Comparison of ENCODE assay signal across 1 cellular context in the genomic region with DNA sequence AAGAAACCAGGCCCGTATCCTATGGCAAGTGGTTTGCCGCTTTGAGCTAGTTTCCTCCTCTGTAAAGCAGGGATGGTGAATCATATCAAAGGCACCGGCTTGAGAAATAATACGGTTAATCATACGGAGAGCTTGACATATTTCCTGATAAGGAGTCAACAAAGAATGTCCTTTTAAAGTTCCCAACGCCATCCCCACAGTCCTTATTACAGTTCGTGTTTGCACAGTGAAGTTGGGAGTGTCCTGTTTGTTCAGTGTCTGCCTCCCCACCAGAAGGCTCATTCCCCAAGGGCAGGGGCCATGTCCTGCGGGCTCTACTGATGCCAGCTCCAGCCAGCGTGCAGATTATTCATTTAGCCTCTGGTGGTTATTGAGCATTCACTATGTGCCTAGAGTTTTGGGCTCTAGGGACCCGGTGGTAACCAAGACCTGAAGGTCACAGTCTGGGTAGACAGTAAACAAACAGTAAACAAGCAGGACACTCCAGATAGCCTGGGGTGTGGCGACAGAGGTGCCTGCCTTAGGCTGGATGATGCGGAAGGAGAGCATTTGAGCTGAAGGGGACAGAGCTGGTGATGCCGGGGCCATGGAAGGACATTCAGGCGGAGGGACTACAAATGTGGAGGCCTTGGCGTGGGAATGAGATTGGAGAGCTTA.
TF ChIP-seq lines count a peak whose summit lies in the region.

No MANE protein-coding gene starts in this region.

TF ChIP-seq in K562, 482 proteins besides CTCF, POLR2A, EP300 and RAD21:
- no peak for TF ChIP-seq ZNF263 (CRISPR knock-in tag; IDR thresholded peaks at IDR 0.05; ENCODE audit: borderline replicate concordance)
- peak; percentile 28 for TF ChIP-seq MEIS2 (IDR thresholded peaks at IDR 0.05; ENCODE audit: partially characterized antibody)
TF ChIP-seq in K562: peak in this region for 1.
